Comparison of ENCODE assay signal across 20 cellular contexts in the genomic region with DNA sequence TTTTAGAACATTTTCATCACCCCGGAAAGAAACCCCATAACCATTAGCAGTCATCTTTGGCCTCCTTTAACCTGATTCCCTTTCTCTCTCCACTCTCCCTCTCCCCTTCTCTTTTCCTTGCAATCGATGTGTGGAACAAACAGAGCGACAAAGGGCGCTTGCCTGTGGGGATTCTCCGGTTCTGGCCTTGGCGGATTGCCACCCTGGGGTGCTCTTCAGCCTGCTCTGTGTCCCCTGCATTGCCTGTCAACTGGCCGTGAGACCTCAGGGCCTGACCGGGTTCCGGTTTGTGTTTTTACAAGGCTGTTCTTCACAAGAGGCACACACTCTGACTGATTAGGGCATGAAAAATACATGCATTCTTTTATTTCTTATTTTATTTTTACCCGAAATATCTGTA. TPM values are rescaled to one million over a fixed set of nuclear protein-coding genes. Genes with fewer than 3 reads are reported as not detected.
"Had no signal": no experiment of that assay in that cellular context is flagged by ENCODE, and none has a peak within 500 bp of the region (broad histone marks: within the 10 kb centered on the region; RNA-seq: fewer than 3 reads in every experiment).

No MANE protein-coding gene starts in this region.

- H3K9ac ChIP-seq: parathyroid adenoma had no signal

- H3K36me3 ChIP-seq: ascending aorta, gastroesophageal sphincter, tibial artery, vagina had no signal

- DNase-seq: activated B cell treated with CpG ODN at 0.5 μM for 24 hours; activated CD4-positive, alpha-beta T cell treated with anti-CD3 and anti-CD28 coated beads, Interleukin-2, amount 50 U/mL, for 1 hour; activated CD8-positive, alpha-beta memory T cell treated with anti-CD3 and anti-CD28 coated beads for 24 hours; activated naive CD4-positive, alpha-beta T cell treated with Interleukin-2 at 50 U/mL for 16 hours; activated naive CD8-positive, alpha-beta T cell treated with anti-CD3 and anti-CD28 coated beads, Interleukin-2, amount 50 U/mL, for 24 hours; erythroblast; mucosa of descending colon; naive thymus-derived CD4-positive, alpha-beta T cell; stimulated activated CD4-positive, alpha-beta T cell treated with anti-CD3 and anti-CD28 coated beads, Interleukin-2, amount 100 ng/mL, for 48 hours; stimulated activated naive B cell treated with anti-CD40 and anti-IgM and Interleukin-4, amounts not matched to agents 10 μg/mL and 1 μg/mL and 100 μg/mL, for 72 hours had no signal

- H3K36me3 Mint-ChIP-seq: naive thymus-derived CD4-positive, alpha-beta T cell; stimulated activated naive B cell treated with anti-CD40 and anti-IgM and Interleukin-4, amounts not matched to agents 10 μg/mL and 1 μg/mL and 100 μg/mL, for 72 hours had no signal

- H3K9me3 ChIP-seq: ascending aorta, gastroesophageal sphincter, mucosa of descending colon, tibial artery, vagina had no signal

- H3K4me3 ChIP-seq: ascending aorta, dorsolateral prefrontal cortex, gastroesophageal sphincter, mucosa of descending colon, tibial artery, vagina had no signal

- H3K27me3 Mint-ChIP-seq: activated naive CD8-positive, alpha-beta T cell treated with anti-CD3 and anti-CD28 coated beads, Interleukin-2, amount 50 U/mL, for 24 hours had no signal

- H3K4me3 Mint-ChIP-seq: activated B cell treated with CpG ODN at 0.5 μM for 24 hours; activated naive CD8-positive, alpha-beta T cell treated with anti-CD3 and anti-CD28 coated beads, Interleukin-2, amount 50 U/mL, for 24 hours; naive thymus-derived CD4-positive, alpha-beta T cell; stimulated activated naive B cell treated with anti-CD40 and anti-IgM and Interleukin-4, amounts not matched to agents 10 μg/mL and 1 μg/mL and 100 μg/mL, for 72 hours; T-helper 2 cell treated with Interferon-gamma antibody and Interleukin-4, amounts not matched to agents 5 μg/mL and 100 μg/mL, for 36 hours had no signal

- ATAC-seq: activated naive CD8-positive, alpha-beta T cell treated with anti-CD3 and anti-CD28 coated beads, Interleukin-2, amount 50 U/mL, for 24 hours; gastroesophageal sphincter; mucosa of descending colon; naive thymus-derived CD4-positive, alpha-beta T cell; stimulated activated naive B cell treated with anti-CD40 and anti-IgM and Interleukin-4, amounts not matched to agents 10 μg/mL and 1 μg/mL and 100 μg/mL, for 72 hours had no signal

- H3K4me1 ChIP-seq: gastroesophageal sphincter, parathyroid adenoma, vagina had no signal

- H3K27me3 ChIP-seq: ascending aorta, dorsolateral prefrontal cortex, vagina had no signal

- H3K27ac Mint-ChIP-seq: activated B cell treated with CpG ODN at 0.5 μM for 24 hours; activated naive CD8-positive, alpha-beta T cell treated with anti-CD3 and anti-CD28 coated beads, Interleukin-2, amount 50 U/mL, for 24 hours; naive thymus-derived CD4-positive, alpha-beta T cell; stimulated activated naive B cell treated with anti-CD40 and anti-IgM and Interleukin-4, amounts not matched to agents 10 μg/mL and 1 μg/mL and 100 μg/mL, for 72 hours; T-helper 2 cell treated with Interferon-gamma antibody and Interleukin-4, amounts not matched to agents 5 μg/mL and 100 μg/mL, for 36 hours had no signal

- H3K27ac ChIP-seq: ascending aorta, dorsolateral prefrontal cortex, gastroesophageal sphincter, parathyroid adenoma, tibial artery, vagina had no signal

- H3K79me2 ChIP-seq: parathyroid adenoma had no signal

- H3K9me3 Mint-ChIP-seq: activated B cell treated with CpG ODN at 0.5 μM for 24 hours; activated naive CD8-positive, alpha-beta T cell treated with anti-CD3 and anti-CD28 coated beads, Interleukin-2, amount 50 U/mL, for 24 hours; naive thymus-derived CD4-positive, alpha-beta T cell; stimulated activated naive B cell treated with anti-CD40 and anti-IgM and Interleukin-4, amounts not matched to agents 10 μg/mL and 1 μg/mL and 100 μg/mL, for 72 hours; T-helper 2 cell treated with Interferon-gamma antibody and Interleukin-4, amounts not matched to agents 5 μg/mL and 100 μg/mL, for 36 hours had no signal

- H3K4me1 Mint-ChIP-seq: activated naive CD8-positive, alpha-beta T cell treated with anti-CD3 and anti-CD28 coated beads, Interleukin-2, amount 50 U/mL, for 24 hours had no signal

RNA-seq across cellular contexts. Expression of a gene that starts 27.8 kb away (rescaled TPM):
- total RNA-seq: activated B cell treated with CpG ODN at 0.5 μM for 24 hours, ascending aorta, bronchial epithelial cell, gastroesophageal sphincter, lung microvascular endothelial cell, mucosa of descending colon, skeletal muscle tissue, vagina had no signal
- polyA plus RNA-seq: naive thymus-derived CD4-positive, alpha-beta T cell had no signal
